In genomic region chr10:68508090-68508489, GRCh38 we compare ENCODE assay signal across 26 cellular contexts. TPM values are rescaled to one million over a fixed set of nuclear protein-coding genes. Genes with fewer than 3 reads are reported as not detected.
DNase-seq lines count a peak whose midpoint lies in the region; ATAC-seq, FAIRE-seq and TF ChIP-seq lines count a peak whose summit lies in the region.
"Had no signal": no experiment of that assay in that cellular context is flagged by ENCODE, and none has a peak within 500 bp of the region (broad histone marks: within the 10 kb centered on the region; RNA-seq: fewer than 3 reads in every experiment).

No MANE protein-coding gene starts in this region.

- no peaks in the 10 kb centered on the region for H3K9me3 Mint-ChIP-seq in activated T-helper 2 cell treated with anti-CD3 and anti-CD28 coated beads, Interferon-gamma antibody, Interleukin-2, Interleukin-4, amounts not matched to agents 10 μg/mL and 5 μg/mL and 100 μg/mL, durations not matched to agents 14 hours and 24 hours and 36 hours
- H3K9me3 Mint-ChIP-seq: CD14-positive monocyte; CD4-positive, alpha-beta T cell; H9; HFFc6 had no signal

- no peaks in the 10 kb centered on the region for H4K20me1 ChIP-seq in K562 (replicated peaks; ENCODE audit: control insufficient read depth, insufficient read depth, low read length)
- H4K20me1 ChIP-seq: BLaER1 treated with 17β-estradiol and CSF1 and Interleukin-3, amounts not matched to agents 10 nM and 100 nM had no signal

- ATAC-seq in K562 (no peak), mucosa of descending colon (peak; percentile 56), sciatic nerve (no peak), Right ventricle myocardium inferior (no peak)
- ATAC-seq: A549, HCT116 had no signal

- CTCF ChIA-PET in HEK293 (lab: Yijun Ruan, JAX) (no interaction called here), K562 (lab: Yijun Ruan, JAX; ENCODE audit: low intra/inter-chr PET ratio) (no interaction called here)

- no peaks in the 10 kb centered on the region for H3K27me3 ChIP-seq in K562 (ENCODE audit: control insufficient read depth in 2 of 2, insufficient read depth in 2 of 2, low read length in 2 of 2)
- H3K27me3 ChIP-seq: BE2C; BLaER1 treated with 17β-estradiol and CSF1 and Interleukin-3, amounts not matched to agents 10 nM and 100 nM had no signal

- intact Hi-C loops in K562 (cut with micrococcal nuclease) = no loop called here
- intact Hi-C loops in mucosa of descending colon (cut with DNase I, micrococcal nuclease) = no loop called here
- intact Hi-C loops in sciatic nerve (cut with DNase I) = no loop called here
- intact Hi-C loops in Right ventricle myocardium inferior (cut with DNase I) = no loop called here
- intact Hi-C loops in activated T-helper 2 cell treated with anti-CD3 and anti-CD28 coated beads, Interferon-gamma antibody, Interleukin-2, Interleukin-4, amounts not matched to agents 10 μg/mL and 5 μg/mL and 100 μg/mL, durations not matched to agents 14 hours and 24 hours and 36 hours (cut with micrococcal nuclease) = no loop called here

- H3K4me3 ChIP-seq in HEK293 (ENCODE audit: low read depth, low read length) = no peak overlapping the region
- no peak overlapping the region for H3K4me3 ChIP-seq in K562
- no peak overlapping the region for H3K4me3 ChIP-seq in mucosa of descending colon
- H3K4me3 ChIP-seq: A549; BLaER1 treated with 17β-estradiol and CSF1 and Interleukin-3, amounts not matched to agents 10 nM and 100 nM; GM23248 had no signal

- POLR2A ChIA-PET in HEK293 (lab: Yijun Ruan, JAX) = interaction anchor here (0.7 kb wide), 1 partner anchor 123 kb away, joined by 4 read pairs; no protein-coding TSS in a partner anchor
- POLR2A ChIA-PET in K562 (lab: Yijun Ruan, JAX) = interaction anchor here (1.5 kb wide), 1 partner anchor 9 kb away, joined by 3 read pairs; no protein-coding TSS in a partner anchor

- no peaks in the 10 kb centered on the region for H3K9me1 ChIP-seq in K562 (ENCODE audit: control insufficient read depth, insufficient read depth, low read length)

- H3K79me2 ChIP-seq in K562 (ENCODE audit: control insufficient read depth, insufficient read depth, low read length) = no peaks in the 10 kb centered on the region

- H3K9me3 ChIP-seq in HEK293 (ENCODE audit: control insufficient read depth, insufficient read depth, low read depth, low read length) = no peaks in the 10 kb centered on the region
- no peaks in the 10 kb centered on the region for H3K9me3 ChIP-seq in K562 (replicated peaks; ENCODE audit: control insufficient read depth, insufficient read depth, low read depth, low read length)
- no peaks in the 10 kb centered on the region for H3K9me3 ChIP-seq in mucosa of descending colon
- H3K9me3 ChIP-seq: A549; BE2C; BLaER1 treated with 17β-estradiol and CSF1 and Interleukin-3, amounts not matched to agents 10 nM and 100 nM had no signal

- no peaks in the 10 kb centered on the region for H3K27me3 Mint-ChIP-seq in activated T-helper 2 cell treated with anti-CD3 and anti-CD28 coated beads, Interferon-gamma antibody, Interleukin-2, Interleukin-4, amounts not matched to agents 10 μg/mL and 5 μg/mL and 100 μg/mL, durations not matched to agents 14 hours and 24 hours and 36 hours (ENCODE audit: low read depth)
- H3K27me3 Mint-ChIP-seq: CD4-positive, alpha-beta T cell had no signal

- DNase-seq in K562 (ENCODE audit: extremely low read depth in 1 of 4, low spot score in 3 of 4) = no peak
- no peak for DNase-seq in mucosa of descending colon
- DNase-seq in sciatic nerve (ENCODE audit: low spot score) = peak; percentile 7
- no peak for DNase-seq in activated T-cell treated with anti-CD3 and anti-CD28 coated beads for 4 hours
- DNase-seq in Right ventricle myocardium inferior (ENCODE audit: missing footprints) = no peak
- DNase-seq in activated T-helper 2 cell treated with anti-CD3 and anti-CD28 coated beads, Interferon-gamma antibody, Interleukin-2, Interleukin-4, amounts not matched to agents 10 μg/mL and 5 μg/mL and 100 μg/mL, durations not matched to agents 14 hours and 24 hours and 36 hours (ENCODE audit: low spot score) = no peak
- DNase-seq: 8988T; ACHN; AML-193; BE2C; Calu3; CD4-positive, alpha-beta T cell; COR-L47; DMS53; DMS79 treated with DMSO at 0.1 percent for 48 hours; GF-D8; GM23248; H9; HFFc6 had no signal

- no peak overlapping the region for H3K27ac ChIP-seq in HEK293 (ENCODE audit: extremely low read depth, low read depth, low read length)
- no peak overlapping the region for H3K27ac ChIP-seq in K562 (ENCODE audit: extremely low read depth, low read depth, low read length)
- H3K27ac ChIP-seq: A549; BLaER1 treated with 17β-estradiol and CSF1 and Interleukin-3, amounts not matched to agents 10 nM and 100 nM; GM23248 had no signal

- no peak overlapping the region for H3K4me2 ChIP-seq in K562 (ENCODE audit: insufficient read depth, low read length)
- H3K4me2 ChIP-seq: A549; BLaER1 treated with 17β-estradiol and CSF1 and Interleukin-3, amounts not matched to agents 10 nM and 100 nM had no signal

- H3K27ac Mint-ChIP-seq in activated T-helper 2 cell treated with anti-CD3 and anti-CD28 coated beads, Interferon-gamma antibody, Interleukin-2, Interleukin-4, amounts not matched to agents 10 μg/mL and 5 μg/mL and 100 μg/mL, durations not matched to agents 14 hours and 24 hours and 36 hours = no peak overlapping the region
- H3K27ac Mint-ChIP-seq: CD4-positive, alpha-beta T cell; HFFc6 had no signal

- H3K36me3 ChIP-seq in HEK293 (ENCODE audit: control insufficient read depth in 2 of 2, insufficient read depth in 1 of 2, low read length in 2 of 2) = peaks cover 0 to 10% of the 10 kb centered on the region in 2 experiments; a peak in 1 of 3 replicates
- H3K36me3 ChIP-seq in K562 (ENCODE audit: control insufficient read depth, insufficient read depth, low read length) = peaks cover 13% of the 10 kb centered on the region; the same call in 1 of the 3 replicates
- H3K36me3 ChIP-seq in mucosa of descending colon (ENCODE audit: low read depth) = no peaks in the 10 kb centered on the region
- H3K36me3 ChIP-seq: BE2C had no signal

- no TSS peak for BruUV-seq in K562 (replicated peaks; lab: Mats Ljungman, UMichigan)

- H3K36me3 Mint-ChIP-seq in activated T-helper 2 cell treated with anti-CD3 and anti-CD28 coated beads, Interferon-gamma antibody, Interleukin-2, Interleukin-4, amounts not matched to agents 10 μg/mL and 5 μg/mL and 100 μg/mL, durations not matched to agents 14 hours and 24 hours and 36 hours (ENCODE audit: low read depth) = peaks cover 2% of the 10 kb centered on the region

- no peak overlapping the region for H2AFZ ChIP-seq in K562 (ENCODE audit: low read depth, low read length)
- H2AFZ ChIP-seq: GM23248 had no signal

- in situ Hi-C loops in K562 (cut with MboI) = no loop called here

- no peak for TF ChIP-seq POLR2A in K562 (conservative IDR thresholded peaks at IDR 0.05)

- no peak overlapping the region for H3K4me3 Mint-ChIP-seq in activated T-helper 2 cell treated with anti-CD3 and anti-CD28 coated beads, Interferon-gamma antibody, Interleukin-2, Interleukin-4, amounts not matched to agents 10 μg/mL and 5 μg/mL and 100 μg/mL, durations not matched to agents 14 hours and 24 hours and 36 hours (ENCODE audit: low read depth)
- H3K4me3 Mint-ChIP-seq: CD14-positive monocyte; CD4-positive, alpha-beta T cell; H9; HFFc6 had no signal

- TF ChIP-seq RAD21 in K562 (CRISPR knock-in tag; conservative IDR thresholded peaks at IDR 0.05 in 1 of 2, IDR thresholded peaks at IDR 0.05 in 1 of 2) = no peak

- FAIRE-seq in K562 (lab: Jason Lieb, UNC) = no peak
- FAIRE-seq: A549, GM12891, GM18507 had no signal

- 83% methylated on average over 6 of the region's 6 CpGs for WGBS in K562 (ENCODE audit: insufficient coverage, low coverage, missing lambda C conversion rate)

- TF ChIP-seq EP300 in K562 (IDR thresholded peaks at IDR 0.05; ENCODE audit: low read length) = no peak

- H3K4me1 ChIP-seq in HEK293 (ENCODE audit: control insufficient read depth, insufficient read depth, low read length) = no peaks in the 10 kb centered on the region
- no peaks in the 10 kb centered on the region for H3K4me1 ChIP-seq in K562 (replicated peaks in 1 of 2; ENCODE audit: control insufficient read depth in 2 of 2, insufficient read depth in 2 of 2, low read length in 2 of 2)
- peaks cover 9% of the 10 kb centered on the region for H3K4me1 ChIP-seq in mucosa of descending colon (ENCODE audit: low read depth)
- H3K4me1 ChIP-seq: A549; BE2C; BLaER1 treated with 17β-estradiol and CSF1 and Interleukin-3, amounts not matched to agents 10 nM and 100 nM had no signal

- no peak overlapping the region for H3K9ac ChIP-seq in K562 (ENCODE audit: insufficient read depth in 1 of 2, low read depth in 2 of 2, low read length in 2 of 2)
- H3K9ac ChIP-seq: BLaER1 treated with 17β-estradiol and CSF1 and Interleukin-3, amounts not matched to agents 10 nM and 100 nM; GM23248 had no signal

- TF ChIP-seq CTCF in HEK293 (tag by site-specific recombination; IDR thresholded peaks at IDR 0.05) (no peak), K562 (IDR thresholded peaks at IDR 0.05 in 2 of 3, conservative IDR thresholded peaks at IDR 0.05 in 1 of 3; ENCODE audit: insufficient read depth in 2 of 3, low read depth in 1 of 3, low read length in 3 of 3) (no peak), mucosa of descending colon (IDR thresholded peaks at IDR 0.05) (no peak)

- peaks cover 1% of the 10 kb centered on the region for H3K4me1 Mint-ChIP-seq in activated T-helper 2 cell treated with anti-CD3 and anti-CD28 coated beads, Interferon-gamma antibody, Interleukin-2, Interleukin-4, amounts not matched to agents 10 μg/mL and 5 μg/mL and 100 μg/mL, durations not matched to agents 14 hours and 24 hours and 36 hours (ENCODE audit: low read depth)
- H3K4me1 Mint-ChIP-seq: CD14-positive monocyte, H9 had no signal

RNA-seq across cellular contexts. Expression of gene SLC25A16, which starts 19.2 kb away (rescaled TPM):
- total RNA-seq in K562 (2011; cell fraction: chromatin; rRNA removed; ENCODE audit: low replicate concordance) = 154 and 293 TPM in 2 replicates
- total RNA-seq in K562 (2011; cell fraction: nucleolus; rRNA removed) = 80.4 and 84.5 TPM in 2 replicates
- 109 and 132 TPM in 2 replicates for total RNA-seq in K562 (2011; cell fraction: nucleoplasm; rRNA removed)
- total RNA-seq in K562 (2014; rRNA removed) = 7.5 and 9.0 TPM in 2 replicates
- 25.7 and 32.0 TPM in 2 replicates for total RNA-seq in K562 (2014; rRNA removed; fragmentation: Illumina TruSeq; extraction: Trizol)
- total RNA-seq in K562 (2015; rRNA removed; fragmentation: Illumina TruSeq; extraction: Trizol) = 16.7 and 16.8 TPM in 2 replicates
- total RNA-seq in K562 (2021) = 21.9 and 24.1 TPM in 2 replicates
- 26.0 and 28.5 TPM in 2 replicates for polyA plus RNA-seq in K562 (2011; rRNA removed)
- polyA plus RNA-seq in K562 (2011; cell fraction: cytosol; rRNA removed) = 6.3 and 11.1 TPM in 2 replicates
- 49.8 and 58.5 TPM in 2 replicates for polyA plus RNA-seq in K562 (2011; cell fraction: nucleus; rRNA removed)
- polyA plus RNA-seq in K562 (2012) = 6.7 and 9.8 TPM in 2 replicates
- 9.6 and 12.0 TPM in 2 replicates for polyA plus RNA-seq in K562 (2014; fragmentation: Illumina TruSeq; extraction: Trizol)
- polyA plus RNA-seq in K562 (2014; fragmentation: Nextera tagmentation; extraction: Ambion mirVana) = 1 to 10 TPM; 2.7 to 5.1 TPM
- polyA plus RNA-seq in K562 (2014; rRNA removed) = 20.0 and 24.6 TPM in 2 replicates
- polyA minus RNA-seq in K562 (2011; rRNA and poly(A)+ RNA removed) = 36.2 and 41.9 TPM in 2 replicates
- 22.1 and 26.7 TPM in 2 replicates for polyA minus RNA-seq in K562 (2011; cell fraction: cytosol; rRNA and poly(A)+ RNA removed)
- polyA minus RNA-seq in K562 (2011; cell fraction: nucleus; rRNA and poly(A)+ RNA removed) = 18.6 and 24.5 TPM in 2 replicates
- total RNA-seq in mucosa of descending colon = 10 to 100 TPM; 19.4 to 35.0 (median 23.3) TPM
- 33.3 TPM for total RNA-seq in sciatic nerve
- 14.8 TPM for total RNA-seq in Right ventricle myocardium inferior
- 14.3 and 19.0 TPM in 2 replicates for total RNA-seq in activated T-helper 2 cell treated with anti-CD3 and anti-CD28 coated beads, Interferon-gamma antibody, Interleukin-2, Interleukin-4, amounts not matched to agents 10 μg/mL and 5 μg/mL and 100 μg/mL, durations not matched to agents 14 hours and 24 hours and 36 hours

RNA-seq across cellular contexts. Expression of gene DNA2, which starts 36.3 kb away (rescaled TPM):
- total RNA-seq in K562 (2011; cell fraction: chromatin; rRNA removed; ENCODE audit: low replicate concordance) = 50.5 and 236 TPM in 2 replicates
- total RNA-seq in K562 (2011; cell fraction: nucleolus; rRNA removed) = 26.7 and 32.4 TPM in 2 replicates
- 64.3 and 73.3 TPM in 2 replicates for total RNA-seq in K562 (2011; cell fraction: nucleoplasm; rRNA removed)
- 24.6 and 35.1 TPM in 2 replicates for total RNA-seq in K562 (2014; rRNA removed)
- total RNA-seq in K562 (2014; rRNA removed; fragmentation: Illumina TruSeq; extraction: Trizol) = 51.4 and 59.2 TPM in 2 replicates
- total RNA-seq in K562 (2015; rRNA removed; fragmentation: Illumina TruSeq; extraction: Trizol) = 47.4 and 50.5 TPM in 2 replicates
- total RNA-seq in K562 (2021) = 45.8 and 47.7 TPM in 2 replicates
- polyA plus RNA-seq in K562 (2011; rRNA removed) = 31.8 and 43.5 TPM in 2 replicates
- polyA plus RNA-seq in K562 (2011; cell fraction: cytosol; rRNA removed) = 4.9 and 16.6 TPM in 2 replicates
- polyA plus RNA-seq in K562 (2011; cell fraction: nucleus; rRNA removed) = 22.2 and 33.6 TPM in 2 replicates
- polyA plus RNA-seq in K562 (2012) = 20.1 and 20.6 TPM in 2 replicates
- 38.3 and 40.8 TPM in 2 replicates for polyA plus RNA-seq in K562 (2014; fragmentation: Illumina TruSeq; extraction: Trizol)
- polyA plus RNA-seq in K562 (2014; fragmentation: Nextera tagmentation; extraction: Ambion mirVana) = 10 to 100 TPM; 24.7 to 32.7 TPM
- polyA plus RNA-seq in K562 (2014; rRNA removed) = 31.4 and 35.1 TPM in 2 replicates
- 57.9 and 74.1 TPM in 2 replicates for polyA minus RNA-seq in K562 (2011; rRNA and poly(A)+ RNA removed)
- polyA minus RNA-seq in K562 (2011; cell fraction: cytosol; rRNA and poly(A)+ RNA removed) = 21.9 and 24.0 TPM in 2 replicates
- 18.6 and 35.5 TPM in 2 replicates for polyA minus RNA-seq in K562 (2011; cell fraction: nucleus; rRNA and poly(A)+ RNA removed)
- 1 to 10 TPM; 3.3 to 8.7 (median 5.2) TPM for total RNA-seq in mucosa of descending colon
- total RNA-seq in sciatic nerve = 6.7 TPM
- 1.5 TPM for total RNA-seq in Right ventricle myocardium inferior
- total RNA-seq in activated T-helper 2 cell treated with anti-CD3 and anti-CD28 coated beads, Interferon-gamma antibody, Interleukin-2, Interleukin-4, amounts not matched to agents 10 μg/mL and 5 μg/mL and 100 μg/mL, durations not matched to agents 14 hours and 24 hours and 36 hours = 51.6 and 54.3 TPM in 2 replicates

RNA-seq across cellular contexts. Expression of gene TET1, which starts 52.0 kb away (rescaled TPM):
- 44.0 and 102 TPM in 2 replicates for total RNA-seq in K562 (2011; cell fraction: chromatin; rRNA removed; ENCODE audit: low replicate concordance)
- total RNA-seq in K562 (2011; cell fraction: nucleolus; rRNA removed) = 30.5 and 40.3 TPM in 2 replicates
- total RNA-seq in K562 (2011; cell fraction: nucleoplasm; rRNA removed) = 50.2 and 57.9 TPM in 2 replicates
- total RNA-seq in K562 (2014; rRNA removed) = 9.2 and 11.9 TPM in 2 replicates
- total RNA-seq in K562 (2014; rRNA removed; fragmentation: Illumina TruSeq; extraction: Trizol) = 21.0 and 22.2 TPM in 2 replicates
- 18.0 and 18.7 TPM in 2 replicates for total RNA-seq in K562 (2015; rRNA removed; fragmentation: Illumina TruSeq; extraction: Trizol)
- total RNA-seq in K562 (2021) = 20.6 and 21.3 TPM in 2 replicates
- 11.6 and 18.9 TPM in 2 replicates for polyA plus RNA-seq in K562 (2011; rRNA removed)
- polyA plus RNA-seq in K562 (2011; cell fraction: cytosol; rRNA removed) = 4.0 and 9.4 TPM in 2 replicates
- polyA plus RNA-seq in K562 (2011; cell fraction: nucleus; rRNA removed) = 10.7 and 16.7 TPM in 2 replicates
- 6.8 and 8.1 TPM in 2 replicates for polyA plus RNA-seq in K562 (2012)
- 12.6 and 16.8 TPM in 2 replicates for polyA plus RNA-seq in K562 (2014; fragmentation: Illumina TruSeq; extraction: Trizol)
- 1 to 10 TPM; 2.6 to 3.6 TPM for polyA plus RNA-seq in K562 (2014; fragmentation: Nextera tagmentation; extraction: Ambion mirVana)
- polyA plus RNA-seq in K562 (2014; rRNA removed) = 5.4 and 5.9 TPM in 2 replicates
- 45.0 and 86.3 TPM in 2 replicates for polyA minus RNA-seq in K562 (2011; rRNA and poly(A)+ RNA removed)
- 25.9 and 31.1 TPM in 2 replicates for polyA minus RNA-seq in K562 (2011; cell fraction: cytosol; rRNA and poly(A)+ RNA removed)
- polyA minus RNA-seq in K562 (2011; cell fraction: nucleus; rRNA and poly(A)+ RNA removed) = 18.4 and 50.4 TPM in 2 replicates
- 1 to 10 TPM; 1.0 to 5.7 (median 1.1) TPM for total RNA-seq in mucosa of descending colon
- 10.4 TPM for total RNA-seq in sciatic nerve
- 3.1 TPM for total RNA-seq in Right ventricle myocardium inferior
- 1.5 and 1.6 TPM in 2 replicates for total RNA-seq in activated T-helper 2 cell treated with anti-CD3 and anti-CD28 coated beads, Interferon-gamma antibody, Interleukin-2, Interleukin-4, amounts not matched to agents 10 μg/mL and 5 μg/mL and 100 μg/mL, durations not matched to agents 14 hours and 24 hours and 36 hours
